ENCODE assay signal across 9 cellular contexts in genomic region chr12:79782197-79782890, GRCh38.
DNase-seq lines count a peak whose midpoint lies in the region; ATAC-seq and TF ChIP-seq lines count a peak whose summit lies in the region.
"Had no signal": no experiment of that assay in that cellular context is flagged by ENCODE, and none has a peak within 500 bp of the region (broad histone marks: within the 10 kb centered on the region; RNA-seq: fewer than 3 reads in every experiment).

No MANE protein-coding gene starts in this region.

- H3K27ac Mint-ChIP-seq in CD4-positive, CD25-positive, alpha-beta regulatory T cell, result peak overlapping the region in 2 of 3 donors; percentile 52 to 68
- H3K27ac Mint-ChIP-seq in nephron, result peak overlapping the region; percentile 10 to 82 (median 68)

- no peak overlapping the region for H3K27ac ChIP-seq in CD4-positive, CD25-positive, alpha-beta regulatory T cell (ENCODE audit: insufficient read depth, low read length, poor library complexity, severe bottlenecking)
- 0 out of 2 replicates have a peak overlapping the region, but pooled peaks have one; percentile 5 for H3K27ac ChIP-seq in KMS-11
- no peak overlapping the region for H3K27ac ChIP-seq in substantia nigra (ENCODE audit: low read depth, low read length, poor library complexity, severe bottlenecking)
- no peak overlapping the region for H3K27ac ChIP-seq in body of pancreas

- H3K4me3 ChIP-seq in CD4-positive, CD25-positive, alpha-beta regulatory T cell (ENCODE audit: low read depth, low read length), result no peak overlapping the region
- no peak overlapping the region for H3K4me3 ChIP-seq in KMS-11 (IDR thresholded peaks at IDR 0.05; ENCODE audit: insufficient read depth, low read depth, low read length)
- H3K4me3 ChIP-seq in body of pancreas, result no peak overlapping the region

- no peak overlapping the region for H2AFZ ChIP-seq in KMS-11 (ENCODE audit: low read depth)

- H3K9me3 Mint-ChIP-seq in CD4-positive, CD25-positive, alpha-beta regulatory T cell, result no peaks in the 10 kb centered on the region
- H3K9me3 Mint-ChIP-seq in nephron, result no peaks in the 10 kb centered on the region

- H3K36me3 Mint-ChIP-seq in CD4-positive, CD25-positive, alpha-beta regulatory T cell, result peaks cover 29% of the 10 kb centered on the region
- H3K36me3 Mint-ChIP-seq in nephron (ENCODE audit: low read depth), result peaks cover 35% of the 10 kb centered on the region

- no peak for ATAC-seq in CD4-positive, CD25-positive, alpha-beta regulatory T cell (ENCODE audit: low read depth in 2 of 2)
- ATAC-seq in body of pancreas (no peak), HG03442 (IDR thresholded peaks at IDR 0.05; ENCODE audit: unreplicated experiment) (no peak)

- H3K9ac ChIP-seq in KMS-11, result no peak overlapping the region

- peaks cover 0 to 6% (median 1%) of the 10 kb centered on the region in 4 donors for H3K4me1 Mint-ChIP-seq in CD4-positive, CD25-positive, alpha-beta regulatory T cell
- H3K4me1 Mint-ChIP-seq in nephron, result peaks cover 4% of the 10 kb centered on the region

- no peaks in the 10 kb centered on the region for H4K20me1 ChIP-seq in KMS-11 (ENCODE audit: insufficient read depth)

- peaks cover 85% of the 10 kb centered on the region for H3K36me3 ChIP-seq in CD4-positive, CD25-positive, alpha-beta regulatory T cell (ENCODE audit: control insufficient read depth, insufficient read depth, low read length)
- peaks cover 20% of the 10 kb centered on the region for H3K36me3 ChIP-seq in KMS-11 (ENCODE audit: insufficient read depth)
- peaks cover 0 to 7% of the 10 kb centered on the region in 2 donors for H3K36me3 ChIP-seq in body of pancreas (replicated peaks in 1 of 2; ENCODE audit: insufficient read depth in 1 of 2, low read depth in 2 of 2)

- no peaks in the 10 kb centered on the region for H3K9me3 ChIP-seq in CD4-positive, CD25-positive, alpha-beta regulatory T cell (ENCODE audit: control insufficient read depth in 2 of 2, low read length in 2 of 2)
- no peaks in the 10 kb centered on the region for H3K9me3 ChIP-seq in body of pancreas

- no peak overlapping the region for H3K4me3 Mint-ChIP-seq in CD4-positive, CD25-positive, alpha-beta regulatory T cell
- no peak overlapping the region for H3K4me3 Mint-ChIP-seq in nephron

- intact Hi-C loops in body of pancreas (cut with DNase I), result no loop called here

- DNase-seq in CD4-positive, CD25-positive, alpha-beta regulatory T cell, result no peak
- peak; percentile 65 for DNase-seq in dedifferentiated amniotic fluid mesenchymal stem cell (ENCODE audit: extremely low spot score)
- no peak for DNase-seq in NCI-H2081 treated with DMSO at 0.1 percent for 48 hours (lab: John Stamatoyannopoulos, UW)
- no peak for DNase-seq in substantia nigra (lab: John Stamatoyannopoulos, UW)
- DNase-seq in body of pancreas, result no peak
- DNase-seq: NCI-H1694 had no signal

- no peaks in the 10 kb centered on the region for H3K27me3 ChIP-seq in CD4-positive, CD25-positive, alpha-beta regulatory T cell (ENCODE audit: control insufficient read depth, insufficient read depth, low read length)
- H3K27me3 ChIP-seq in KMS-11 (ENCODE audit: insufficient read depth, low read depth), result no peaks in the 10 kb centered on the region; the same call in 1 of the 2 replicates
- H3K27me3 ChIP-seq in body of pancreas, result no peaks in the 10 kb centered on the region

- no peak overlapping the region for H3K4me2 ChIP-seq in KMS-11

- H3K4me1 ChIP-seq in CD4-positive, CD25-positive, alpha-beta regulatory T cell (ENCODE audit: control insufficient read depth, insufficient read depth, low read length, poor library complexity, severe bottlenecking), result no peaks in the 10 kb centered on the region
- H3K4me1 ChIP-seq in KMS-11 (ENCODE audit: low read depth, poor library complexity, severe bottlenecking), result peaks cover 34% of the 10 kb centered on the region
- H3K4me1 ChIP-seq in body of pancreas, result no peaks in the 10 kb centered on the region

- no peak for TF ChIP-seq CTCF in KMS-11 (conservative IDR thresholded peaks at IDR 0.05; ENCODE audit: low read depth, low read length)
- no peak for TF ChIP-seq CTCF in nephron (IDR thresholded peaks at IDR 0.05; ENCODE audit: unreplicated experiment in 3 of 3)
- TF ChIP-seq CTCF in body of pancreas (IDR thresholded peaks at IDR 0.05), result no peak

- H3K79me2 ChIP-seq in KMS-11 (ENCODE audit: insufficient read depth, low read depth), result no peaks in the 10 kb centered on the region

- H3K27me3 Mint-ChIP-seq in CD4-positive, CD25-positive, alpha-beta regulatory T cell, result no peaks in the 10 kb centered on the region
- no peaks in the 10 kb centered on the region for H3K27me3 Mint-ChIP-seq in nephron (ENCODE audit: low read depth)

- no peak for TF ChIP-seq POLR2A in body of pancreas (IDR thresholded peaks at IDR 0.05)
